10 cellular contexts compared by ENCODE assay signal in genomic region chr2:54944724-54945326, GRCh38.
"Had no signal": no experiment of that assay in that cellular context is flagged by ENCODE, and none has a peak within 500 bp of the region (broad histone marks: within the 10 kb centered on the region; RNA-seq: fewer than 3 reads in every experiment).

No MANE protein-coding gene starts in this region.

- H3K9me3 ChIP-seq: adrenal gland, heart right ventricle, ovary, transverse colon, uterus had no signal

- H3K4me3 ChIP-seq: adrenal gland, heart right ventricle, ovary, transverse colon, uterus had no signal

- H3K27me3 ChIP-seq: adrenal gland, ovary, transverse colon, uterus had no signal

- DNase-seq: activated gamma-delta T cell treated with Interleukin-2 at 50 U/mL for 16 hours; dermis blood vessel endothelial cell; heart right ventricle; naive B cell; stimulated activated naive CD4-positive, alpha-beta T cell; SW 1271; transverse colon had no signal

- H3K27ac ChIP-seq: uterus had no signal

- H3K36me3 ChIP-seq: adrenal gland, heart right ventricle, ovary, transverse colon, uterus had no signal

- H3K4me1 ChIP-seq: transverse colon, uterus had no signal
